1 cellular context compared by ENCODE assay signal in genomic region chr1:15997637-15998280, GRCh38.
TF ChIP-seq lines count a peak whose summit lies in the region.

No MANE protein-coding gene starts in this region.

TF ChIP-seq in HepG2, 621 proteins besides CTCF, POLR2A, EP300 and RAD21:
- 0 out of 2 replicates have a peak, but pooled peaks have one; percentile 19 for TF ChIP-seq RXRA (CRISPR knock-in tag; IDR thresholded peaks at IDR 0.05)
- TF ChIP-seq ZMYM3 (CRISPR knock-in tag; IDR thresholded peaks at IDR 0.05), result peak; percentile 92
- no peak for TF ChIP-seq ZBTB14 (CRISPR knock-in tag; IDR thresholded peaks at IDR 0.05)
TF ChIP-seq in HepG2: peak in this region for 2.
